In genomic region chr17:40547079-40547784, GRCh38 we compare ENCODE assay signal across 8 cellular contexts. TPM values are rescaled to one million over a fixed set of nuclear protein-coding genes. Genes with fewer than 3 reads are reported as not detected.
DNase-seq lines count a peak whose midpoint lies in the region; ATAC-seq and TF ChIP-seq lines count a peak whose summit lies in the region.

No MANE protein-coding gene starts in this region.

- H3K27ac ChIP-seq in BLaER1 = peak overlapping the region; percentile 89
- peak overlapping the region; percentile 15 for H3K27ac ChIP-seq in skeletal muscle tissue (ENCODE audit: low read depth, low read length)

- peak overlapping the region; percentile 66 for H3K9ac ChIP-seq in BLaER1
- peak overlapping the region in 1 of 3 donors; percentile 33 for H3K9ac ChIP-seq in skeletal muscle tissue (ENCODE audit: low read depth in 1 of 3, low read length in 3 of 3)

- peaks cover 99% of the 10 kb centered on the region for H3K4me1 ChIP-seq in BLaER1
- H3K4me1 ChIP-seq in skeletal muscle tissue (ENCODE audit: control insufficient read depth in 3 of 3, insufficient read depth in 3 of 3, low read length in 3 of 3) = peaks cover 51 to 63% (median 61%) of the 10 kb centered on the region in 3 donors

- TF ChIP-seq POLR2A in NB4 (IDR thresholded peaks at IDR 0.05; ENCODE audit: extremely low read depth, insufficient read length) = no peak

- no peaks in the 10 kb centered on the region for H3K9me3 ChIP-seq in BLaER1
- H3K9me3 ChIP-seq in skeletal muscle tissue (ENCODE audit: control insufficient read depth in 3 of 3, low read length in 3 of 3) = no peaks in the 10 kb centered on the region

- peak overlapping the region; percentile 0; the same call in 1 of the 2 replicates for H3K4me3 ChIP-seq in BLaER1
- no peak overlapping the region for H3K4me3 ChIP-seq in NB4 (ENCODE audit: low read depth, low read length)
- H3K4me3 ChIP-seq in skeletal muscle tissue (ENCODE audit: low read length in 3 of 3) = no peak overlapping the region

- H3K27me3 ChIP-seq in BLaER1 (no peaks in the 10 kb centered on the region), skeletal muscle tissue (ENCODE audit: control insufficient read depth in 3 of 3, insufficient read depth in 3 of 3, low read length in 3 of 3) (no peaks in the 10 kb centered on the region)

- TF ChIP-seq CTCF in NB4 (IDR thresholded peaks at IDR 0.05; ENCODE audit: low read depth, low read length) = no peak

- H3K4me2 ChIP-seq in BLaER1 = peak overlapping the region; percentile 98

- H4K20me1 ChIP-seq in BLaER1 = no peaks in the 10 kb centered on the region

- DNase-seq in NB4 (ENCODE audit: low read depth) = peak; percentile 85
- DNase-seq in SKM-1 (lab: John Stamatoyannopoulos, UW; ENCODE audit: unreplicated experiment) = peak; percentile 43
- peak; percentile 70 for DNase-seq in central memory CD4-positive, alpha-beta T cell
- DNase-seq in kidney tubule cell (ENCODE audit: low spot score) = no peak

- H3K36me3 ChIP-seq in BLaER1 (no peaks in the 10 kb centered on the region), skeletal muscle tissue (ENCODE audit: control insufficient read depth in 3 of 3, insufficient read depth in 3 of 3, low read length in 3 of 3) (no peaks in the 10 kb centered on the region)

- no peak for ATAC-seq in HG02678 (IDR thresholded peaks at IDR 0.05; ENCODE audit: unreplicated experiment)
- no peak for ATAC-seq in HG02763 (IDR thresholded peaks at IDR 0.05; ENCODE audit: unreplicated experiment)

RNA-seq across cellular contexts. Expression of gene CCR7, which starts 18.0 kb away (rescaled TPM):
- 1.0 TPM for total RNA-seq in skeletal muscle tissue

RNA-seq across cellular contexts. Expression of gene TNS4, which starts 45.8 kb away (rescaled TPM):
- total RNA-seq in skeletal muscle tissue = not detected
